10 cellular contexts compared by ENCODE assay signal in the genomic region with DNA sequence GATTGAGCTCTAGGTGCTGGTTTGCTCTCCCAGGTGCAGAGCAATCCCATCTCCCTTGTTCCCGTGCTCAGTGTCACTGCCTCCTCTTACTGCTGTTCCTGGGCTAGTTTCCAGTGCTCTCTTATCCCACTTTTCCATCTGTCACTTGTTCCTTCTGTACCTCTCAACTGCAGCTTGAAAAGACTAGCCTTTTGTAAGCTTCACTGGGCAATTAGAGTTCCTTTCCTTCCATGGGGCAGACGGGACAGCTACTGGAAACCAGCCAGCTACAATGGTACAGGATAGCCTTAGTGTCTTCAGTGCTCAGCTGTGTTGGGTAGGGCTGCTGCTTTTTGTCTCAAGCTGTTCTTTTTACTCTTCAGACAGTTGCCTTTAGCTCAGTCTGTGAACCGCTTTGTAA. TPM values are rescaled to one million over a fixed set of nuclear protein-coding genes. Genes with fewer than 3 reads are reported as not detected.
A peak's percentile ranks its signal among the peaks of the same experiment; 100 is the strongest.
DNase-seq lines count a peak whose midpoint lies in the region; ATAC-seq and TF ChIP-seq lines count a peak whose summit lies in the region.
"Had no signal": no experiment of that assay in that cellular context is flagged by ENCODE, and none has a peak within 500 bp of the region (broad histone marks: within the 10 kb centered on the region; RNA-seq: fewer than 3 reads in every experiment).

No MANE protein-coding gene starts in this region.

- no peak overlapping the region for H3K4me3 ChIP-seq in dorsolateral prefrontal cortex
- no peak overlapping the region for H3K4me3 ChIP-seq in coronary artery

- ATAC-seq in HG02870 (IDR thresholded peaks at IDR 0.05; ENCODE audit: unreplicated experiment), result no peak
- ATAC-seq in HG03460 (IDR thresholded peaks at IDR 0.05; ENCODE audit: unreplicated experiment), result no peak
- no peak for ATAC-seq in GM18511 (IDR thresholded peaks at IDR 0.05; ENCODE audit: unreplicated experiment)

- intact Hi-C loops in dorsolateral prefrontal cortex (cut with DNase I), result loop anchor here (5.0 kb wide), 1 partner anchor 40 kb away; a partner anchor contains a TSS

- in situ Hi-C loops in G401 (cut with HindIII; ENCODE audit: low sequenced_read_pairs), result no loop called here

- peak; percentile 99 for DNase-seq in G401 (ENCODE audit: low spot score)
- peak; percentile 94 for DNase-seq in NCI-H2171 (lab: John Stamatoyannopoulos, UW)
- DNase-seq in dorsolateral prefrontal cortex, result peak in 5 of 10 donors; percentile 55 to 92 (median 60)
- peak in 30 of 56 donors; percentile 16 to 79 (median 44) for DNase-seq in nucleus accumbens (lab: John Stamatoyannopoulos, UW)
- DNase-seq in coronary artery (ENCODE audit: low spot score), result no peak
- DNase-seq: Caco-2 had no signal

- H3K27ac ChIP-seq in dorsolateral prefrontal cortex (peak overlapping the region; percentile 41 to 94 (median 81)), coronary artery (no peak overlapping the region)

- H3K27me3 ChIP-seq in dorsolateral prefrontal cortex, result no peaks in the 10 kb centered on the region

- no peak for TF ChIP-seq CTCF in dorsolateral prefrontal cortex (IDR thresholded peaks at IDR 0.05 in 54 of 56, conservative IDR thresholded peaks at IDR 0.05 in 2 of 56; ENCODE audit: low read depth in 1 of 56, partially characterized antibody in 56 of 56)
- no peak for TF ChIP-seq CTCF in coronary artery (IDR thresholded peaks at IDR 0.05)

RNA-seq across cellular contexts. Expression of a gene that starts 31.6 kb away (rescaled TPM):
- total RNA-seq in G401 (2014; rRNA removed; shearing (Covaris generic)), result not detected in 2 replicates
- 100 to 1,000 TPM in 114 of 120 experiments, 10 to 100 TPM in 6; 75.7 to 327 (median 176) TPM for total RNA-seq in dorsolateral prefrontal cortex
- total RNA-seq: activated naive CD4-positive, alpha-beta T cell treated with anti-CD3 and anti-CD28 coated beads for 36 hours had no signal

RNA-seq across cellular contexts. Expression of a gene that starts 40.0 kb away (rescaled TPM):
- 24.5 and 35.5 TPM in 2 replicates for total RNA-seq in G401 (2014; rRNA removed; shearing (Covaris generic))
- 10 to 100 TPM; 23.2 to 41.1 (median 30.6) TPM for total RNA-seq in dorsolateral prefrontal cortex

Comparison
In these comparisons a context has a peak if more than half of its experiments do, and no peak if none do; other contexts are left out.
1. H3K27ac ChIP-seq: peak in dorsolateral prefrontal cortex (59 of 59); none in coronary artery (0 of 2).
2. RNA of a gene that starts 31.6 kb away (total RNA-seq): 75.7 to 327 TPM in dorsolateral prefrontal cortex; not detected in G401; every median in the first group is over 10 times any median in the second.